ENCODE assay signal across 1 cellular context in the genomic region with DNA sequence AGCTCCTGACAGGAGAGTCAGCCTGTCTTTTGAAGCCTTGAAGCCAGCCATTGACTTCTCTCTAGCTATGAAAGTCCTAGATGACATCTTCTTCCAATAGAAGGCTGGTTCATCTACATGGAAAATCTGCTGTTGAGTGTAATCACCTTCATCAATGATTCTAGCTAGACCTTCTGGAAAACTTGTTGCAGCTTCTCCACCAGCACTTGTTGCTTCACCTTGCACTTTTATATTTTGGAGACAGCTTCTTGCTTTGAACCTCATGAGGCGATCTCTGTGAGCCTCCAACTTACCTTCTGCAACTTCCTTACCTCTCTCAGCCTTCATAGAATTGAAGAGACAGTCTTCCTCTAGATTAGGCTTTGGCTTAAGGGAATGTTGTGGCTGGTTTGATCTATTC.
TF ChIP-seq lines count a peak whose summit lies in the region.

No MANE protein-coding gene starts in this region.

TF ChIP-seq in GM23338, 12 proteins besides CTCF, POLR2A, EP300 and RAD21:
- TF ChIP-seq, protein P1, sequence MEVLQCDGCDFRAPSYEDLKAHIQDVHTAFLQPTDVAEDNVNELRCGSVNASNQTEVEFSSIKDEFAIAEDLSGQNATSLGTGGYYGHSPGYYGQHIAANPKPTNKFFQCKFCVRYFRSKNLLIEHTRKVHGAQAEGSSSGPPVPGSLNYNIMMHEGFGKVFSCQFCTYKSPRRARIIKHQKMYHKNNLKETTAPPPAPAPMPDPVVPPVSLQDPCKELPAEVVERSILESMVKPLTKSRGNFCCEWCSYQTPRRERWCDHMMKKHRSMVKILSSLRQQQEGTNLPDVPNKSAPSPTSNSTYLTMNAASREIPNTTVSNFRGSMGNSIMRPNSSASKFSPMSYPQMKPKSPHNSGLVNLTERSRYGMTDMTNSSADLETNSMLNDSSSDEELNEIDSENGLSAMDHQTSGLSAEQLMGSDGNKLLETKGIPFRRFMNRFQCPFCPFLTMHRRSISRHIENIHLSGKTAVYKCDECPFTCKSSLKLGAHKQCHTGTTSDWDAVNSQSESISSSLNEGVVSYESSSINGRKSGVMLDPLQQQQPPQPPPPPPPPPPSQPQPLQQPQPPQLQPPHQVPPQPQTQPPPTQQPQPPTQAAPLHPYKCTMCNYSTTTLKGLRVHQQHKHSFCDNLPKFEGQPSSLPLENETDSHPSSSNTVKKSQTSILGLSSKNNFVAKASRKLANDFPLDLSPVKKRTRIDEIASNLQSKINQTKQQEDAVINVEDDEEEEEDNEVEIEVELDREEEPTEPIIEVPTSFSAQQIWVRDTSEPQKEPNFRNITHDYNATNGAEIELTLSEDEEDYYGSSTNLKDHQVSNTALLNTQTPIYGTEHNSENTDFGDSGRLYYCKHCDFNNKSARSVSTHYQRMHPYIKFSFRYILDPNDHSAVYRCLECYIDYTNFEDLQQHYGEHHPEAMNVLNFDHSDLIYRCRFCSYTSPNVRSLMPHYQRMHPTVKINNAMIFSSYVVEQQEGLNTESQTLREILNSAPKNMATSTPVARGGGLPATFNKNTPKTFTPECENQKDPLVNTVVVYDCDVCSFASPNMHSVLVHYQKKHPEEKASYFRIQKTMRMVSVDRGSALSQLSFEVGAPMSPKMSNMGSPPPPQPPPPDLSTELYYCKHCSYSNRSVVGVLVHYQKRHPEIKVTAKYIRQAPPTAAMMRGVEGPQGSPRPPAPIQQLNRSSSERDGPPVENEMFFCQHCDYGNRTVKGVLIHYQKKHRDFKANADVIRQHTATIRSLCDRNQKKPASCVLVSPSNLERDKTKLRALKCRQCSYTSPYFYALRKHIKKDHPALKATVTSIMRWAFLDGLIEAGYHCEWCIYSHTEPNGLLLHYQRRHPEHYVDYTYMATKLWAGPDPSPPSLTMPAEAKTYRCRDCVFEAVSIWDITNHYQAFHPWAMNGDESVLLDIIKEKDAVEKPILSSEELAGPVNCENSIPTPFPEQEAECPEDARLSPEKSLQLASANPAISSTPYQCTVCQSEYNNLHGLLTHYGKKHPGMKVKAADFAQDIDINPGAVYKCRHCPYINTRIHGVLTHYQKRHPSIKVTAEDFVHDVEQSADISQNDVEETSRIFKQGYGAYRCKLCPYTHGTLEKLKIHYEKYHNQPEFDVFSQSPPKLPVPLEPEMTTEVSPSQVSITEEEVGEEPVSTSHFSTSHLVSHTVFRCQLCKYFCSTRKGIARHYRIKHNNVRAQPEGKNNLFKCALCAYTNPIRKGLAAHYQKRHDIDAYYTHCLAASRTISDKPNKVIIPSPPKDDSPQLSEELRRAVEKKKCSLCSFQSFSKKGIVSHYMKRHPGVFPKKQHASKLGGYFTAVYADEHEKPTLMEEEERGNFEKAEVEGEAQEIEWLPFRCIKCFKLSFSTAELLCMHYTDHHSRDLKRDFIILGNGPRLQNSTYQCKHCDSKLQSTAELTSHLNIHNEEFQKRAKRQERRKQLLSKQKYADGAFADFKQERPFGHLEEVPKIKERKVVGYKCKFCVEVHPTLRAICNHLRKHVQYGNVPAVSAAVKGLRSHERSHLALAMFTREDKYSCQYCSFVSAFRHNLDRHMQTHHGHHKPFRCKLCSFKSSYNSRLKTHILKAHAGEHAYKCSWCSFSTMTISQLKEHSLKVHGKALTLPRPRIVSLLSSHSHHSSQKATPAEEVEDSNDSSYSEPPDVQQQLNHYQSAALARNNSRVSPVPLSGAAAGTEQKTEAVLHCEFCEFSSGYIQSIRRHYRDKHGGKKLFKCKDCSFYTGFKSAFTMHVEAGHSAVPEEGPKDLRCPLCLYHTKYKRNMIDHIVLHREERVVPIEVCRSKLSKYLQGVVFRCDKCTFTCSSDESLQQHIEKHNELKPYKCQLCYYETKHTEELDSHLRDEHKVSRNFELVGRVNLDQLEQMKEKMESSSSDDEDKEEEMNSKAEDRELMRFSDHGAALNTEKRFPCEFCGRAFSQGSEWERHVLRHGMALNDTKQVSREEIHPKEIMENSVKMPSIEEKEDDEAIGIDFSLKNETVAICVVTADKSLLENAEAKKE (CRISPR knock-in tag; IDR thresholded peaks at IDR 0.05): no peak
- no peak for TF ChIP-seq ZNF331 (CRISPR knock-in tag; IDR thresholded peaks at IDR 0.05; ENCODE audit: low read depth)
- TF ChIP-seq, protein P2, sequence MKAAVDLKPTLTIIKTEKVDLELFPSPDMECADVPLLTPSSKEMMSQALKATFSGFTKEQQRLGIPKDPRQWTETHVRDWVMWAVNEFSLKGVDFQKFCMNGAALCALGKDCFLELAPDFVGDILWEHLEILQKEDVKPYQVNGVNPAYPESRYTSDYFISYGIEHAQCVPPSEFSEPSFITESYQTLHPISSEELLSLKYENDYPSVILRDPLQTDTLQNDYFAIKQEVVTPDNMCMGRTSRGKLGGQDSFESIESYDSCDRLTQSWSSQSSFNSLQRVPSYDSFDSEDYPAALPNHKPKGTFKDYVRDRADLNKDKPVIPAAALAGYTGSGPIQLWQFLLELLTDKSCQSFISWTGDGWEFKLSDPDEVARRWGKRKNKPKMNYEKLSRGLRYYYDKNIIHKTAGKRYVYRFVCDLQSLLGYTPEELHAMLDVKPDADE (IDR thresholded peaks at IDR 0.05): no peak
- no peak for TF ChIP-seq EZH2 (IDR thresholded peaks at IDR 0.05; ENCODE audit: low read depth, unreplicated experiment)
- no peak for TF ChIP-seq JUNB (IDR thresholded peaks at IDR 0.05; ENCODE audit: unreplicated experiment)
- TF ChIP-seq, protein P3, sequence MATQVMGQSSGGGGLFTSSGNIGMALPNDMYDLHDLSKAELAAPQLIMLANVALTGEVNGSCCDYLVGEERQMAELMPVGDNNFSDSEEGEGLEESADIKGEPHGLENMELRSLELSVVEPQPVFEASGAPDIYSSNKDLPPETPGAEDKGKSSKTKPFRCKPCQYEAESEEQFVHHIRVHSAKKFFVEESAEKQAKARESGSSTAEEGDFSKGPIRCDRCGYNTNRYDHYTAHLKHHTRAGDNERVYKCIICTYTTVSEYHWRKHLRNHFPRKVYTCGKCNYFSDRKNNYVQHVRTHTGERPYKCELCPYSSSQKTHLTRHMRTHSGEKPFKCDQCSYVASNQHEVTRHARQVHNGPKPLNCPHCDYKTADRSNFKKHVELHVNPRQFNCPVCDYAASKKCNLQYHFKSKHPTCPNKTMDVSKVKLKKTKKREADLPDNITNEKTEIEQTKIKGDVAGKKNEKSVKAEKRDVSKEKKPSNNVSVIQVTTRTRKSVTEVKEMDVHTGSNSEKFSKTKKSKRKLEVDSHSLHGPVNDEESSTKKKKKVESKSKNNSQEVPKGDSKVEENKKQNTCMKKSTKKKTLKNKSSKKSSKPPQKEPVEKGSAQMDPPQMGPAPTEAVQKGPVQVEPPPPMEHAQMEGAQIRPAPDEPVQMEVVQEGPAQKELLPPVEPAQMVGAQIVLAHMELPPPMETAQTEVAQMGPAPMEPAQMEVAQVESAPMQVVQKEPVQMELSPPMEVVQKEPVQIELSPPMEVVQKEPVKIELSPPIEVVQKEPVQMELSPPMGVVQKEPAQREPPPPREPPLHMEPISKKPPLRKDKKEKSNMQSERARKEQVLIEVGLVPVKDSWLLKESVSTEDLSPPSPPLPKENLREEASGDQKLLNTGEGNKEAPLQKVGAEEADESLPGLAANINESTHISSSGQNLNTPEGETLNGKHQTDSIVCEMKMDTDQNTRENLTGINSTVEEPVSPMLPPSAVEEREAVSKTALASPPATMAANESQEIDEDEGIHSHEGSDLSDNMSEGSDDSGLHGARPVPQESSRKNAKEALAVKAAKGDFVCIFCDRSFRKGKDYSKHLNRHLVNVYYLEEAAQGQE (IDR thresholded peaks at IDR 0.05; ENCODE audit: unreplicated experiment): no peak
- TF ChIP-seq EZH2phosphoT487 (IDR thresholded peaks at IDR 0.05; ENCODE audit: unreplicated experiment): no peak
- TF ChIP-seq ZNF114 (CRISPR knock-in tag; IDR thresholded peaks at IDR 0.05): no peak
- no peak for TF ChIP-seq NANOG (IDR thresholded peaks at IDR 0.05; ENCODE audit: borderline replicate concordance)
- no peak for TF ChIP-seq STAT1 (IDR thresholded peaks at IDR 0.05; ENCODE audit: unreplicated experiment)
- TF ChIP-seq POLR2AphosphoS5 (IDR thresholded peaks at IDR 0.05; ENCODE audit: low read depth): no peak
- TF ChIP-seq CREB1 (CRISPR knock-in tag; IDR thresholded peaks at IDR 0.05; ENCODE audit: low read depth): no peak
